Comparison of ENCODE assay signal across 12 cellular contexts in the genomic region with DNA sequence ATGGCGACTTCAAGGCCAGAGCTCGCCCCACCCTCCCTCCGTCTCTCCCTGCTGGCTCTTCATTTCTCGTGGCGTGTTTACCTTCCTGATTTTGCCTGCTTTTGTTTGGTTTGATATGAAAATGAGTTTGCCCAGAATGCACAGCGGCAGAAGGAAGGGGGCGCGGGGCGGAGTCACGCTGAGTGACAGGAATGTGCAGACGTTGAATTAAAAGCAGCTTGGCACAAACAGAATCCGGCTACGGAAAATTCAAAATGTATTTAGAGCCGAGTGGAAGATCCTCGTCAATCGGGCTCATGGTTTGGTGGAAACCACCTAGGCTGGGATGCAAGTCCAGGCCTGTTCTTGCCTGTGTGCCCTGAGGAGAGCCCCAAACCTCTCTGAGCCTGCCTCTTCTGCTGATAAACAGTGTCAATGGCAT.
DNase-seq lines count a peak whose midpoint lies in the region; ATAC-seq, FAIRE-seq and TF ChIP-seq lines count a peak whose summit lies in the region.
"Had no signal": no experiment of that assay in that cellular context is flagged by ENCODE, and none has a peak within 500 bp of the region (broad histone marks: within the 10 kb centered on the region; RNA-seq: fewer than 3 reads in every experiment).

No MANE protein-coding gene starts in this region.

- no CpG with 5 or more reads among the region's 16 CpGs for WGBS in neuronal stem cell (ENCODE audit: extremely low coverage in 2 of 2, insufficient read length in 2 of 2, insufficient replicate concordance in 1 of 2), 2 donors
- 59% methylated on average over 16 of the region's 16 CpGs for WGBS in right lobe of liver (ENCODE audit: insufficient coverage, low coverage, low lambda C conversion rate, missing lambda C conversion rate)

- H3K9me3 ChIP-seq in neuronal stem cell (replicated peaks in 1 of 2; ENCODE audit: control insufficient read depth in 2 of 2, insufficient read depth in 1 of 2, low read depth in 1 of 2, low read length in 2 of 2) (no peaks in the 10 kb centered on the region), right lobe of liver (no peaks in the 10 kb centered on the region)

- TF ChIP-seq POLR2A in right lobe of liver (IDR thresholded peaks at IDR 0.05), result no peak

- no peak overlapping the region for H2AK5ac ChIP-seq in neuronal stem cell (ENCODE audit: low read depth, low read length)

- no peak overlapping the region for H2BK15ac ChIP-seq in neuronal stem cell (ENCODE audit: low read length)

- no peak for FAIRE-seq in bronchial epithelial cell (lab: Jason Lieb, UNC)
- FAIRE-seq: D721Med, RCC 7860 had no signal

- no peak overlapping the region for H3K4me2 ChIP-seq in neuronal stem cell (ENCODE audit: insufficient read depth, low read length, poor library complexity, severe bottlenecking)

- H2AFZ ChIP-seq in neuronal stem cell (ENCODE audit: low read length), result no peak overlapping the region

- no peak overlapping the region for H2BK12ac ChIP-seq in neuronal stem cell (ENCODE audit: low read length)

- no peak overlapping the region for H3K9ac ChIP-seq in neuronal stem cell (ENCODE audit: low read depth, low read length, poor library complexity)

- H3K4me3 ChIP-seq in bronchial epithelial cell (ENCODE audit: low read depth, low read length) (peak overlapping the region; percentile 9), neuronal stem cell (ENCODE audit: low read length in 2 of 2) (no peak overlapping the region), right lobe of liver (no peak overlapping the region)

- H2BK120ac ChIP-seq in neuronal stem cell (ENCODE audit: low read depth, low read length), result no peak overlapping the region

- H4K91ac ChIP-seq in neuronal stem cell (ENCODE audit: low read depth, low read length, poor library complexity), result no peak overlapping the region

- H3K18ac ChIP-seq in neuronal stem cell (ENCODE audit: low read length), result peak overlapping the region; percentile 49

- H2BK5ac ChIP-seq in neuronal stem cell (ENCODE audit: low read length), result no peak overlapping the region

- intact Hi-C loops in right lobe of liver (cut with DNase I) (no loop called here), left cardiac atrium (cut with DNase I) (no loop called here)

- no peaks in the 10 kb centered on the region for H3K36me3 ChIP-seq in bronchial epithelial cell (ENCODE audit: control insufficient read depth, insufficient read depth, low read length)
- H3K36me3 ChIP-seq in neuronal stem cell (replicated peaks in 1 of 2; ENCODE audit: control insufficient read depth in 2 of 2, insufficient read depth in 2 of 2, low read length in 2 of 2), result peaks cover 0 to 2% of the 10 kb centered on the region in 2 donors
- no peaks in the 10 kb centered on the region for H3K36me3 ChIP-seq in right lobe of liver

- no peak overlapping the region for H3K4ac ChIP-seq in neuronal stem cell (ENCODE audit: low read length)

- no peak for ATAC-seq in right lobe of liver
- no peak for ATAC-seq in left cardiac atrium
- ATAC-seq in GM19455 (IDR thresholded peaks at IDR 0.05; ENCODE audit: unreplicated experiment), result no peak

- no peak overlapping the region for H3K14ac ChIP-seq in neuronal stem cell (ENCODE audit: low read length)

- H3K79me1 ChIP-seq in neuronal stem cell (ENCODE audit: low read depth, low read length), result peaks cover 23% of the 10 kb centered on the region

- no peak overlapping the region for H3K23ac ChIP-seq in neuronal stem cell (ENCODE audit: low read depth, low read length, poor library complexity)

- no peak overlapping the region for H4K8ac ChIP-seq in neuronal stem cell (ENCODE audit: low read depth, low read length)

- H3K27ac ChIP-seq in neuronal stem cell (replicated peaks; ENCODE audit: low read length), result no peak overlapping the region
- H3K27ac ChIP-seq in right lobe of liver, result no peak overlapping the region

- no peak for TF ChIP-seq CTCF in bronchial epithelial cell (IDR thresholded peaks at IDR 0.05; ENCODE audit: insufficient read depth, low read length, severe bottlenecking)
- TF ChIP-seq CTCF in right lobe of liver (IDR thresholded peaks at IDR 0.05), result no peak

- H3K27me3 ChIP-seq in bronchial epithelial cell (ENCODE audit: control insufficient read depth, insufficient read depth, low read length) (no peaks in the 10 kb centered on the region), neuronal stem cell (ENCODE audit: control insufficient read depth in 3 of 3, insufficient read depth in 3 of 3, low read depth in 1 of 3, low read length in 3 of 3) (no peaks in the 10 kb centered on the region), right lobe of liver (no peaks in the 10 kb centered on the region)

- DNase-seq in DMS153 treated with DMSO at 0.1 percent for 48 hours (lab: John Stamatoyannopoulos, UW; ENCODE audit: unreplicated experiment) (peak; percentile 26), NCI-H526 (lab: John Stamatoyannopoulos, UW) (peak; percentile 25 to 61), bronchial epithelial cell (ENCODE audit: low read depth) (peak; percentile 68), neuronal stem cell (ENCODE audit: low spot score) (no peak), right lobe of liver (no peak), left cardiac atrium (no peak)
- DNase-seq: CD4-positive, alpha-beta memory T cell; EL; NCI-H2171 had no signal

- H3K4me1 ChIP-seq in neuronal stem cell (ENCODE audit: control insufficient read depth in 2 of 2, insufficient read depth in 1 of 2, low read depth in 1 of 2, low read length in 2 of 2) (peaks cover 7 to 53% of the 10 kb centered on the region in 2 donors), right lobe of liver (no peaks in the 10 kb centered on the region)

Comparison
In these comparisons a context has a peak if more than half of its experiments do, and no peak if none do; other contexts are left out.
1. DNase-seq: peak in DMS153 treated with DMSO at 0.1 percent for 48 hours (single experiment), NCI-H526 (2 of 2) and bronchial epithelial cell (single experiment); none in neuronal stem cell (single experiment), right lobe of liver (0 of 3) and left cardiac atrium (single experiment).